In genomic region chr9:134502261-134503211, GRCh38 we compare ENCODE assay signal across 10 cellular contexts.
A peak's percentile ranks its signal among the peaks of the same experiment; 100 is the strongest.
DNase-seq lines count a peak whose midpoint lies in the region; ATAC-seq and TF ChIP-seq lines count a peak whose summit lies in the region.
"Had no signal": no experiment of that assay in that cellular context is flagged by ENCODE, and none has a peak within 500 bp of the region (broad histone marks: within the 10 kb centered on the region; RNA-seq: fewer than 3 reads in every experiment).

No MANE protein-coding gene starts in this region.

- no peak overlapping the region for H3K4me3 ChIP-seq in foreskin fibroblast (ENCODE audit: low read depth in 1 of 2, low read length in 2 of 2)

- no peak for ATAC-seq in GM18909 (IDR thresholded peaks at IDR 0.05; ENCODE audit: poor library complexity, unreplicated experiment)

- TF ChIP-seq CTCF in foreskin fibroblast (IDR thresholded peaks at IDR 0.05; ENCODE audit: low read depth, low read length) (no peak), osteocyte (IDR thresholded peaks at IDR 0.05) (no peak), GM13977 (IDR thresholded peaks at IDR 0.05; ENCODE audit: extremely low read depth, insufficient read depth, missing control alignments) (no peak)

- H3K9me3 Mint-ChIP-seq in osteocyte (ENCODE audit: unreplicated experiment), result no peaks in the 10 kb centered on the region

- peak; percentile 84 for DNase-seq in ELF-1 (ENCODE audit: low read depth, low spot score)
- DNase-seq in RPMI8226, result peak; percentile 48
- DNase-seq in foreskin fibroblast, result peak; percentile 99
- DNase-seq in osteocyte (ENCODE audit: extremely low spot score, unreplicated experiment), result peak; percentile 95
- no peak for DNase-seq in GDM1 (lab: John Stamatoyannopoulos, UW)
- no peak for DNase-seq in stimulated activated CD4-positive, alpha-beta T cell treated with anti-CD3 and anti-CD28 coated beads, Interleukin-2, amount 100 ng/mL, for 24 hours
- no peak for DNase-seq in GM13977 (ENCODE audit: low spot score)
- DNase-seq: effector memory CD4-positive, alpha-beta T cell; stimulated activated CD4-positive, alpha-beta T cell treated with anti-CD3 and anti-CD28 coated beads, Interleukin-15, amount 100 ng/mL, for 24 hours had no signal

- H3K4me3 Mint-ChIP-seq in osteocyte (ENCODE audit: unreplicated experiment), result peak overlapping the region; percentile 26

- peak overlapping the region; percentile 90 for H3K27ac Mint-ChIP-seq in osteocyte (ENCODE audit: unreplicated experiment)

- H3K4me1 Mint-ChIP-seq in osteocyte (ENCODE audit: unreplicated experiment), result peaks cover 18% of the 10 kb centered on the region

- H3K27me3 Mint-ChIP-seq in osteocyte (ENCODE audit: unreplicated experiment), result no peaks in the 10 kb centered on the region

- peaks cover 2% of the 10 kb centered on the region for H3K36me3 Mint-ChIP-seq in osteocyte (ENCODE audit: unreplicated experiment)

- in situ Hi-C loops in GM13977 (cut with MboI; ENCODE audit: low pct_unique_long_range_greater_than_20kb, low sequenced_read_pairs, unreplicated experiment), result no loop called here

Comparison
In these comparisons a context has a peak if more than half of its experiments do, and no peak if none do; other contexts are left out.
1. DNase-seq: peak in ELF-1 (single experiment), RPMI8226 (single experiment), foreskin fibroblast (2 of 2) and osteocyte (single experiment); none in GDM1 (single experiment), stimulated activated CD4-positive, alpha-beta T cell treated with anti-CD3 and anti-CD28 coated beads, Interleukin-2, amount 100 ng/mL, for 24 hours (0 of 2) and GM13977 (single experiment).